ENCODE assay signal across 11 cellular contexts in genomic region chr1:184971522-184972265, GRCh38. TPM values are rescaled to one million over a fixed set of nuclear protein-coding genes. Genes with fewer than 3 reads are reported as not detected.
DNase-seq lines count a peak whose midpoint lies in the region; ATAC-seq and TF ChIP-seq lines count a peak whose summit lies in the region.
"Had no signal": no experiment of that assay in that cellular context is flagged by ENCODE, and none has a peak within 500 bp of the region (broad histone marks: within the 10 kb centered on the region; RNA-seq: fewer than 3 reads in every experiment).

No MANE protein-coding gene starts in this region.

- CTCF ChIA-PET in SK-N-SH (lab: Yijun Ruan, JAX): interaction anchor here (1.2 to 1.4 kb wide), 3 partner anchors 11 to 198 kb away, joined by 3 to 5 read pairs (median 3); no protein-coding TSS in a partner anchor

- POLR2A ChIA-PET in SK-N-SH (lab: Yijun Ruan, JAX): no interaction called here

- peak overlapping the region; percentile 88 for H3K4me2 ChIP-seq in SK-N-SH

- peak overlapping the region; percentile 99 for H3K27ac Mint-ChIP-seq in T-helper 17 cell
- peak overlapping the region; percentile 86 for H3K27ac Mint-ChIP-seq in stimulated activated naive B cell treated with anti-CD40 and anti-IgM and Interleukin-4, amounts not matched to agents 10 μg/mL and 1 μg/mL and 100 μg/mL, for 72 hours

- no peak overlapping the region for H2AFZ ChIP-seq in SK-N-SH (ENCODE audit: low read depth)

- H3K4me1 ChIP-seq in SK-N-SH (ENCODE audit: control insufficient read depth in 1 of 2, insufficient read depth in 2 of 2, low read depth in 1 of 2, low read length in 1 of 2): peaks cover 0 to 28% of the 10 kb centered on the region in 2 experiments; a peak in 3 of 4 replicates
- peaks cover 0 to 61% (median 8%) of the 10 kb centered on the region in 3 donors for H3K4me1 ChIP-seq in gastroesophageal sphincter
- no peaks in the 10 kb centered on the region for H3K4me1 ChIP-seq in BE2C

- peak overlapping the region; percentile 96 for H3K4me3 Mint-ChIP-seq in T-helper 17 cell
- H3K4me3 Mint-ChIP-seq in stimulated activated naive B cell treated with anti-CD40 and anti-IgM and Interleukin-4, amounts not matched to agents 10 μg/mL and 1 μg/mL and 100 μg/mL, for 72 hours: no peak overlapping the region

- TF ChIP-seq EP300 in SK-N-SH (IDR thresholded peaks at IDR 0.05; ENCODE audit: borderline replicate concordance in 1 of 2, low read depth in 1 of 2, low read length in 1 of 2) (no peak), gastroesophageal sphincter (IDR thresholded peaks at IDR 0.05) (no peak)

- H3K79me2 ChIP-seq in SK-N-SH (ENCODE audit: insufficient read depth): peaks cover 16% of the 10 kb centered on the region

- H3K27ac ChIP-seq in SK-N-SH (ENCODE audit: low read depth in 2 of 2, low read length in 1 of 2) (peak overlapping the region; percentile 18 to 53; a peak in 2 of 4 replicates), gastroesophageal sphincter (peak overlapping the region; percentile 84 to 96 (median 93))
- H3K27ac ChIP-seq: 22Rv1 had no signal

- no peaks in the 10 kb centered on the region for H3K9me3 Mint-ChIP-seq in stimulated activated naive B cell treated with anti-CD40 and anti-IgM and Interleukin-4, amounts not matched to agents 10 μg/mL and 1 μg/mL and 100 μg/mL, for 72 hours

- H3K9me2 ChIP-seq in SK-N-SH: no peaks in the 10 kb centered on the region

- no peaks in the 10 kb centered on the region for H3K27me3 Mint-ChIP-seq in T-helper 17 cell
- no peaks in the 10 kb centered on the region for H3K27me3 Mint-ChIP-seq in stimulated activated naive B cell treated with anti-CD40 and anti-IgM and Interleukin-4, amounts not matched to agents 10 μg/mL and 1 μg/mL and 100 μg/mL, for 72 hours

- H3K4me3 ChIP-seq in SK-N-SH (ENCODE audit: low read depth in 2 of 2, low read length in 1 of 2) (peak overlapping the region; percentile 63 to 70; a peak in 2 of 4 replicates), gastroesophageal sphincter (peak overlapping the region; percentile 77 to 83), BE2C (ENCODE audit: low read depth, low read length) (no peak overlapping the region)

- H3K36me3 Mint-ChIP-seq in T-helper 17 cell (ENCODE audit: low read depth): peaks cover 6% of the 10 kb centered on the region
- H3K36me3 Mint-ChIP-seq in stimulated activated naive B cell treated with anti-CD40 and anti-IgM and Interleukin-4, amounts not matched to agents 10 μg/mL and 1 μg/mL and 100 μg/mL, for 72 hours: no peaks in the 10 kb centered on the region

- peaks cover 70% of the 10 kb centered on the region for H3K4me1 Mint-ChIP-seq in T-helper 17 cell
- H3K4me1 Mint-ChIP-seq in stimulated activated naive B cell treated with anti-CD40 and anti-IgM and Interleukin-4, amounts not matched to agents 10 μg/mL and 1 μg/mL and 100 μg/mL, for 72 hours: peaks cover 37 to 55% of the 10 kb centered on the region in 2 donors

- no peaks in the 10 kb centered on the region; the same call in 1 of the 2 replicates for H4K20me1 ChIP-seq in SK-N-SH (ENCODE audit: insufficient read depth)

- H3F3A ChIP-seq in SK-N-SH (replicated peaks; ENCODE audit: insufficient read depth): peaks cover 9% of the 10 kb centered on the region

- no peak for TF ChIP-seq POLR2A in gastroesophageal sphincter (IDR thresholded peaks at IDR 0.05)

- H3K9me3 ChIP-seq in SK-N-SH (no peaks in the 10 kb centered on the region), T-helper 17 cell (ENCODE audit: control insufficient read depth, low read length, poor library complexity, severe bottlenecking) (no peaks in the 10 kb centered on the region), gastroesophageal sphincter (no peaks in the 10 kb centered on the region), BE2C (no peaks in the 10 kb centered on the region)

- DNase-seq in SK-N-SH: no peak
- no peak for DNase-seq in T-helper 17 cell
- no peak for DNase-seq in stimulated activated naive B cell treated with anti-CD40 and anti-IgM and Interleukin-4, amounts not matched to agents 10 μg/mL and 1 μg/mL and 100 μg/mL, for 72 hours
- no peak for DNase-seq in BE2C
- no peak for DNase-seq in NCI-H187 (lab: John Stamatoyannopoulos, UW)
- DNase-seq: foreskin melanocyte, mesendoderm had no signal

- H3K36me3 ChIP-seq in SK-N-SH (replicated peaks in 1 of 2; ENCODE audit: control insufficient read depth in 1 of 2, insufficient read depth in 2 of 2, low read length in 1 of 2) (peaks cover 0 to 2% of the 10 kb centered on the region in 2 experiments), gastroesophageal sphincter (no peaks in the 10 kb centered on the region), BE2C (no peaks in the 10 kb centered on the region)

- TF ChIP-seq RAD21 in SK-N-SH (IDR thresholded peaks at IDR 0.05; ENCODE audit: low read length): no peak

- WGBS in SK-N-SH (ENCODE audit: low lambda C conversion rate): 88% methylated on average over 8 of the region's 8 CpGs
- 50 to 57% methylated on average over 7 to 8 of the region's 8 CpGs for WGBS in gastroesophageal sphincter (ENCODE audit: low coverage in 1 of 2), 2 donors

- TF ChIP-seq CTCF in SK-N-SH (IDR thresholded peaks at IDR 0.05): no peak
- TF ChIP-seq CTCF in gastroesophageal sphincter (IDR thresholded peaks at IDR 0.05): no peak
- no peak for TF ChIP-seq CTCF in BE2C (IDR thresholded peaks at IDR 0.05; ENCODE audit: low read depth, low read length)

- ATAC-seq in SK-N-SH treated with all-trans-retinoic acid at 6 μM for 48 hours: no peak
- ATAC-seq in T-helper 17 cell: no peak
- ATAC-seq in gastroesophageal sphincter: no peak
- ATAC-seq in stimulated activated naive B cell treated with anti-CD40 and anti-IgM and Interleukin-4, amounts not matched to agents 10 μg/mL and 1 μg/mL and 100 μg/mL, for 72 hours (replicated peaks): no peak
- ATAC-seq in GM18907 (IDR thresholded peaks at IDR 0.05; ENCODE audit: unreplicated experiment): no peak

- no peak overlapping the region for H3K9ac ChIP-seq in SK-N-SH

- H3K27me3 ChIP-seq in SK-N-SH (ENCODE audit: insufficient read depth) (no peaks in the 10 kb centered on the region), gastroesophageal sphincter (no peaks in the 10 kb centered on the region), BE2C (peaks cover 57% of the 10 kb centered on the region)

TF ChIP-seq in SK-N-SH, 30 proteins besides CTCF, POLR2A, EP300 and RAD21 (continues in another document):
- no peak for TF ChIP-seq SMC3 (IDR thresholded peaks at IDR 0.05; ENCODE audit: low read depth, low read length)
- TF ChIP-seq JUND (IDR thresholded peaks at IDR 0.05): no peak
- TF ChIP-seq IRF3 (IDR thresholded peaks at IDR 0.05; ENCODE audit: low read depth, low read length): no peak
- TF ChIP-seq GATA2 (CRISPR knock-in tag; IDR thresholded peaks at IDR 0.05): no peak
- TF ChIP-seq FOSL2 (IDR thresholded peaks at IDR 0.05; ENCODE audit: borderline replicate concordance, low read depth): no peak
- no peak for TF ChIP-seq TCF12 (IDR thresholded peaks at IDR 0.05)
- TF ChIP-seq RFX5 (IDR thresholded peaks at IDR 0.05; ENCODE audit: low read length): no peak
- no peak for TF ChIP-seq EZH2phosphoT487 (IDR thresholded peaks at IDR 0.05; ENCODE audit: borderline replicate concordance, low read depth)

TF ChIP-seq in SK-N-SH treated with all-trans-retinoic acid at 6 μM for 48 hours, 23 proteins besides CTCF, POLR2A, EP300 and RAD21:
- TF ChIP-seq RARB (CRISPR knock-in tag; IDR thresholded peaks at IDR 0.05): no peak
- no peak for TF ChIP-seq PATZ1 (CRISPR knock-in tag; IDR thresholded peaks at IDR 0.05; ENCODE audit: borderline replicate concordance)
- TF ChIP-seq ZC3H10 (CRISPR knock-in tag; IDR thresholded peaks at IDR 0.05): no peak

RNA-seq across cellular contexts. Expression of gene NIBAN1, which starts 2.6 kb away (rescaled TPM):
- polyA plus RNA-seq in SK-N-SH (2012; rRNA removed): 23.9 and 25.4 TPM in 2 replicates
- polyA plus RNA-seq in SK-N-SH (2012; cell fraction: cytosol; rRNA removed): 28.2 and 28.7 TPM in 2 replicates
- polyA plus RNA-seq in SK-N-SH (2012; cell fraction: nucleus; rRNA removed): 23.2 and 28.5 TPM in 2 replicates
- total RNA-seq in T-helper 17 cell (10 to 100 TPM; 61.3 to 65.7 TPM), gastroesophageal sphincter (100 to 1,000 TPM; 544 to 589 (median 567) TPM)
- 0.32 TPM for polyA plus RNA-seq in BE2C (2012; ENCODE audit: insufficient read depth, insufficient read length, low read depth)

Comparison
In these comparisons a context has a peak if more than half of its experiments do, and no peak if none do; other contexts are left out.
1. RNA of gene NIBAN1, which starts 2.6 kb away (total RNA-seq): 544 to 589 TPM in gastroesophageal sphincter; 61.3 to 65.7 TPM in T-helper 17 cell; every median in the first group is over 4 times any median in the second.